1 cellular context compared by ENCODE assay signal in the genomic region with DNA sequence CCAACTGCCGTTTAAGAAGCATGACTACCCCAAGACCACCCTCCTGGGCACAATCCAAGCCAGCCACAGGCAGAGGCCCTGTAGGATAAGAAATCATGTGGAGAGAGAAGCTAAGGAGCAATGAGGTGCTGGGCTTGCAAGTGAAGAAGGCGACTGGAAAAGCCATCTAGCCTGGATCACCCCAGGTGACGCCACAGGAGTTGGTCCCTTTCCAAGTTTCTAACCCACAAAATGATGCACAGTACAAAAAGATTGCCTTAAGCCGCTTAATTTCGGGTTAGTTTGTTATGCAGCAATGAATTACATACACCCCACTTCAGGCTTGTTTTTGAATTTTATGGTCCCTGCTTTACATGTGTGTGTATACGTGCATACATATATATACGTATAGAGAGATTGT.
TF ChIP-seq lines count a peak whose summit lies in the region.

No MANE protein-coding gene starts in this region.

TF ChIP-seq in H1, 55 proteins besides CTCF, POLR2A, EP300 and RAD21:
- TF ChIP-seq EZH2 (IDR thresholded peaks at IDR 0.05; ENCODE audit: low read depth, low read length, severe bottlenecking) (no peak), CBX8 (IDR thresholded peaks at IDR 0.05; ENCODE audit: borderline replicate concordance, low read depth, low read length) (no peak), GABPA (IDR thresholded peaks at IDR 0.05; ENCODE audit: borderline replicate concordance, insufficient read depth, low read length) (no peak), RXRA (IDR thresholded peaks at IDR 0.05; ENCODE audit: insufficient read depth, low read depth, low read length) (no peak), CEBPB (IDR thresholded peaks at IDR 0.05; ENCODE audit: low read depth, low read length) (no peak), SAP30 (IDR thresholded peaks at IDR 0.05; ENCODE audit: insufficient read depth, insufficient replicate concordance, low read length) (no peak), YY1 (IDR thresholded peaks at IDR 0.05; ENCODE audit: low read depth, low read length) (no peak), RFX5 (IDR thresholded peaks at IDR 0.05; ENCODE audit: borderline replicate concordance, low read depth, low read length) (no peak), FOSL1 (IDR thresholded peaks at IDR 0.05; ENCODE audit: insufficient read depth, low read depth, low read length) (no peak), PHF8 (conservative IDR thresholded peaks at IDR 0.05; ENCODE audit: low read depth, low read length) (no peak)
- TF ChIP-seq, protein P1, sequence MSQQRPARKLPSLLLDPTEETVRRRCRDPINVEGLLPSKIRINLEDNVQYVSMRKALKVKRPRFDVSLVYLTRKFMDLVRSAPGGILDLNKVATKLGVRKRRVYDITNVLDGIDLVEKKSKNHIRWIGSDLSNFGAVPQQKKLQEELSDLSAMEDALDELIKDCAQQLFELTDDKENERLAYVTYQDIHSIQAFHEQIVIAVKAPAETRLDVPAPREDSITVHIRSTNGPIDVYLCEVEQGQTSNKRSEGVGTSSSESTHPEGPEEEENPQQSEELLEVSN (IDR thresholded peaks at IDR 0.05), result no peak
TF ChIP-seq in H1: peak in this region for 0.
